Comparison of ENCODE assay signal across 7 cellular contexts in the genomic region with DNA sequence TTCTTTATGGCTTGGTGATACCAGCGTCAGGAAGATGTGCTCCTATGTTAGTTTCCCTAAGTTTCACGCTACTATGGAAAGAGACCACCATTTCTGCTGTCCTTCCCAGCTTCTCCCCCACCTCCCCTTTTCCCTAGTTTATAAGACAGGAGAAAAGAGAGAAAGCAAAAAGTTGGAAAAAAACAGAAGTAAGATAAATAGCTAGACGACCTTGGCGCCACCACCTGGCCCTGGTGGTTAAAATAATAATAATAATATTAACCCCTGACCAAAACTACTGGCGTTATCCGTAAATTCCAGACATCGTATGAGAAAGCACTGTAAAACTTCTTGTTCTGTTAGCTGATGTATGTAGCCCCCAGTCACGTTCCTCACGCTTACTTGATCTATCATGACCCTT. TPM values are rescaled to one million over a fixed set of nuclear protein-coding genes. Genes with fewer than 3 reads are reported as not detected.
DNase-seq lines count a peak whose midpoint lies in the region; ATAC-seq and TF ChIP-seq lines count a peak whose summit lies in the region.
"Not testable (repeated sequence)": the region's sequence is repeated elsewhere in the genome, so short reads cannot be mapped to it uniquely, and the experiment has no call there.

No MANE protein-coding gene starts in this region.

- peaks cover 14% of the 10 kb centered on the region for H3K27me3 ChIP-seq in NT2/D1 (ENCODE audit: insufficient read depth, insufficient read length)
- not testable (repeated sequence) for H3K27me3 ChIP-seq in cardiac muscle cell; mononuclear cell (ENCODE audit: insufficient read depth, low read length); gastrocnemius medialis

- not testable (repeated sequence) for H3K9me3 ChIP-seq in NT2/D1 (ENCODE audit: insufficient read depth, low read length); cardiac muscle cell (ENCODE audit: low read depth); mononuclear cell (ENCODE audit: low read depth, low read length); gastrocnemius medialis

- TF ChIP-seq CTCF in cardiac muscle cell (IDR thresholded peaks at IDR 0.05; ENCODE audit: low read depth, low read length) (peak; percentile 8), gastrocnemius medialis (IDR thresholded peaks at IDR 0.05 in 4 of 5, conservative IDR thresholded peaks at IDR 0.05 in 1 of 5) (peak in 1 of 5 experiments; percentile 17)

- H3K27ac ChIP-seq in cardiac muscle cell (peak overlapping the region; percentile 16), gastrocnemius medialis (peak overlapping the region; percentile 60 to 76 (median 74))

- not testable (repeated sequence) for H3K9me3 Mint-ChIP-seq in activated CD8-positive, alpha-beta memory T cell treated with anti-CD3 and anti-CD28 coated beads, Interleukin-2, amount 10 ng/mL, durations not matched to agents 7 days and 5 days (ENCODE audit: low read depth); central memory CD8-positive, alpha-beta T cell

- intact Hi-C loops in gastrocnemius medialis (cut with DNase I; ENCODE audit: low total_unique reads), result loop anchor here (5.0 kb wide), 2 partner anchors 47 to 152 kb away; no protein-coding TSS in a partner anchor

- peaks cover 38% of the 10 kb centered on the region for H3K4me1 Mint-ChIP-seq in activated CD8-positive, alpha-beta memory T cell treated with anti-CD3 and anti-CD28 coated beads, Interleukin-2, amount 10 ng/mL, durations not matched to agents 7 days and 5 days
- peaks cover 34% of the 10 kb centered on the region for H3K4me1 Mint-ChIP-seq in central memory CD8-positive, alpha-beta T cell

- DNase-seq in NT2/D1 (ENCODE audit: low read depth, low spot score); activated CD8-positive, alpha-beta memory T cell treated with anti-CD3 and anti-CD28 coated beads, Interleukin-2, amount 10 ng/mL, durations not matched to agents 7 days and 5 days; central memory CD8-positive, alpha-beta T cell (ENCODE audit: low spot score in 2 of 2); cardiac muscle cell (ENCODE audit: low read depth in 1 of 2, low spot score in 1 of 2); gastrocnemius medialis: not testable (repeated sequence)

- peaks cover 14% of the 10 kb centered on the region for H3K36me3 Mint-ChIP-seq in activated CD8-positive, alpha-beta memory T cell treated with anti-CD3 and anti-CD28 coated beads, Interleukin-2, amount 10 ng/mL, durations not matched to agents 7 days and 5 days
- peaks cover 16% of the 10 kb centered on the region for H3K36me3 Mint-ChIP-seq in central memory CD8-positive, alpha-beta T cell (ENCODE audit: insufficient read depth)

- H3K4me3 Mint-ChIP-seq in activated CD8-positive, alpha-beta memory T cell treated with anti-CD3 and anti-CD28 coated beads, Interleukin-2, amount 10 ng/mL, durations not matched to agents 7 days and 5 days, result peak overlapping the region; percentile 93
- H3K4me3 Mint-ChIP-seq in central memory CD8-positive, alpha-beta T cell, result peak overlapping the region; percentile 95

- H3K27me3 Mint-ChIP-seq in activated CD8-positive, alpha-beta memory T cell treated with anti-CD3 and anti-CD28 coated beads, Interleukin-2, amount 10 ng/mL, durations not matched to agents 7 days and 5 days; central memory CD8-positive, alpha-beta T cell: not testable (repeated sequence)

- TF ChIP-seq POLR2A in gastrocnemius medialis (IDR thresholded peaks at IDR 0.05), result not testable (repeated sequence)

- CTCF ChIA-PET in activated CD8-positive, alpha-beta memory T cell treated with anti-CD3 and anti-CD28 coated beads, Interleukin-2, amount 10 ng/mL, durations not matched to agents 7 days and 5 days (lab: Charles Lee), result interaction anchor here (0.9 to 2.5 kb wide), 5 partner anchors 21 to 222 kb away, joined by 3 to 7 read pairs (median 5); no protein-coding TSS in a partner anchor

- in situ Hi-C loops in gastrocnemius medialis (cut with MboI; ENCODE audit: low sequenced_read_pairs in 4 of 4), result not testable (repeated sequence)

- H3K4me1 ChIP-seq in NT2/D1 (ENCODE audit: insufficient read depth, insufficient read length); cardiac muscle cell (ENCODE audit: low read depth): not testable (repeated sequence)
- peaks cover 30% of the 10 kb centered on the region for H3K4me1 ChIP-seq in mononuclear cell (ENCODE audit: insufficient read depth, low read length)
- H3K4me1 ChIP-seq in gastrocnemius medialis, result peaks cover 10 to 11% of the 10 kb centered on the region in 2 donors

- H3K36me3 ChIP-seq in NT2/D1 (ENCODE audit: insufficient read depth, insufficient read length, low read length); cardiac muscle cell; gastrocnemius medialis: not testable (repeated sequence)

- H3K27ac Mint-ChIP-seq in activated CD8-positive, alpha-beta memory T cell treated with anti-CD3 and anti-CD28 coated beads, Interleukin-2, amount 10 ng/mL, durations not matched to agents 7 days and 5 days, result peak overlapping the region; percentile 89
- H3K27ac Mint-ChIP-seq in central memory CD8-positive, alpha-beta T cell (ENCODE audit: low read depth), result peak overlapping the region; percentile 90

- peak overlapping the region; percentile 74 for H3K9ac ChIP-seq in NT2/D1 (ENCODE audit: insufficient read length, low read depth)

- not testable (repeated sequence) for ATAC-seq in activated CD8-positive, alpha-beta memory T cell treated with anti-CD3 and anti-CD28 coated beads, Interleukin-2, amount 10 ng/mL, durations not matched to agents 7 days and 5 days; central memory CD8-positive, alpha-beta T cell (replicated peaks; ENCODE audit: extremely low read depth, poor library complexity, severe bottlenecking); gastrocnemius medialis

- H3K4me3 ChIP-seq in GM08714 (ENCODE audit: low read length) (peak overlapping the region; percentile 83), NT2/D1 (ENCODE audit: insufficient read length, low read depth) (peak overlapping the region; percentile 85), cardiac muscle cell (peak overlapping the region; percentile 63), mononuclear cell (ENCODE audit: low read length) (peak overlapping the region; percentile 97), gastrocnemius medialis (peak overlapping the region; percentile 67 to 88 (median 78))

RNA-seq across cellular contexts. Expression of gene PGM2, which starts 1.0 kb away (rescaled TPM):
- total RNA-seq in activated CD8-positive, alpha-beta memory T cell treated with anti-CD3 and anti-CD28 coated beads, Interleukin-2, amount 10 ng/mL, durations not matched to agents 7 days and 5 days, result 10 to 100 TPM; 38.6 to 49.0 TPM
- total RNA-seq in cardiac muscle cell (23.9 and 50.9 TPM in 2 replicates), mononuclear cell (18.6 TPM), gastrocnemius medialis (1 to 10 TPM in 3 of 4 donors, under 1 TPM in 1; 0.92 to 3.7 (median 2.1) TPM)
- 19.9 and 20.6 TPM in 2 replicates for polyA plus RNA-seq in cardiac muscle cell
